Comparison of ENCODE assay signal across 11 cellular contexts in genomic region chr14:32102152-32102787, GRCh38. TPM values are rescaled to one million over a fixed set of nuclear protein-coding genes. Genes with fewer than 3 reads are reported as not detected.
A peak's percentile ranks its signal among the peaks of the same experiment; 100 is the strongest.
DNase-seq lines count a peak whose midpoint lies in the region; ATAC-seq, FAIRE-seq and TF ChIP-seq lines count a peak whose summit lies in the region.
"Had no signal": no experiment of that assay in that cellular context is flagged by ENCODE, and none has a peak within 500 bp of the region (broad histone marks: within the 10 kb centered on the region; RNA-seq: fewer than 3 reads in every experiment).

No MANE protein-coding gene starts in this region.

- H3K79me2 ChIP-seq in GM23248 (ENCODE audit: insufficient read depth), result peaks cover 100% of the 10 kb centered on the region

- TF ChIP-seq POLR2A in H54 (IDR thresholded peaks at IDR 0.05; ENCODE audit: low read depth, low read length), result no peak

- H3K27ac Mint-ChIP-seq in CD4-positive, CD25-positive, alpha-beta regulatory T cell, result peak overlapping the region; percentile 72 to 82 (median 77)
- H3K27ac Mint-ChIP-seq in activated CD4-positive, alpha-beta memory T cell treated with anti-CD3 and anti-CD28 coated beads, Interleukin-2, amount 10 ng/mL, durations not matched to agents 7 days and 5 days, result peak overlapping the region; percentile 65

- in situ Hi-C loops in GM23248 (cut with MboI), result no loop called here

- H3K9me3 Mint-ChIP-seq in CD4-positive, CD25-positive, alpha-beta regulatory T cell, result no peaks in the 10 kb centered on the region
- H3K9me3 Mint-ChIP-seq in activated CD4-positive, alpha-beta memory T cell treated with anti-CD3 and anti-CD28 coated beads, Interleukin-2, amount 10 ng/mL, durations not matched to agents 7 days and 5 days, result no peaks in the 10 kb centered on the region
- H3K9me3 Mint-ChIP-seq: neural crest cell had no signal

- peak overlapping the region; percentile 64 for H3K4me3 ChIP-seq in CD4-positive, CD25-positive, alpha-beta regulatory T cell (ENCODE audit: low read depth, low read length)
- H3K4me3 ChIP-seq in GM23248, result no peak overlapping the region

- no peaks in the 10 kb centered on the region for H3K9me2 ChIP-seq in GM23248 (ENCODE audit: insufficient read depth)

- no peaks in the 10 kb centered on the region for H3K9me3 ChIP-seq in CD4-positive, CD25-positive, alpha-beta regulatory T cell (ENCODE audit: control insufficient read depth in 2 of 2, low read length in 2 of 2)
- H3K9me3 ChIP-seq in GM23248 (ENCODE audit: low read depth), result no peaks in the 10 kb centered on the region

- CTCF ChIA-PET in activated CD4-positive, alpha-beta memory T cell treated with anti-CD3 and anti-CD28 coated beads, Interleukin-2, amount 10 ng/mL, durations not matched to agents 7 days and 5 days (lab: Charles Lee), result no interaction called here

- H3F3A ChIP-seq in GM23248 (ENCODE audit: insufficient read depth), result peaks cover 9% of the 10 kb centered on the region; the same call in 1 of the 2 replicates

- H3K36me3 ChIP-seq in CD4-positive, CD25-positive, alpha-beta regulatory T cell (ENCODE audit: control insufficient read depth, insufficient read depth, low read length), result no peaks in the 10 kb centered on the region
- peaks cover 6% of the 10 kb centered on the region; the same call in 1 of the 2 replicates for H3K36me3 ChIP-seq in GM23248 (ENCODE audit: low read depth)

- peak overlapping the region; percentile 26 to 77 (median 66) for H3K4me3 Mint-ChIP-seq in CD4-positive, CD25-positive, alpha-beta regulatory T cell
- no peak overlapping the region for H3K4me3 Mint-ChIP-seq in activated CD4-positive, alpha-beta memory T cell treated with anti-CD3 and anti-CD28 coated beads, Interleukin-2, amount 10 ng/mL, durations not matched to agents 7 days and 5 days
- H3K4me3 Mint-ChIP-seq: neural crest cell had no signal

- WGBS in GM23248 (ENCODE audit: low coverage in 1 of 2, low lambda C conversion rate in 2 of 2, missing lambda C conversion rate in 2 of 2), 2 experiments, result 97 to 100% methylated on average over 3 of the region's 3 CpGs

- no peak overlapping the region for H3K9ac ChIP-seq in GM23248

- no peak overlapping the region for H3K4me2 ChIP-seq in GM23248 (ENCODE audit: unreplicated experiment)

- no peaks in the 10 kb centered on the region for H3K36me3 Mint-ChIP-seq in CD4-positive, CD25-positive, alpha-beta regulatory T cell
- peaks cover 22% of the 10 kb centered on the region for H3K36me3 Mint-ChIP-seq in activated CD4-positive, alpha-beta memory T cell treated with anti-CD3 and anti-CD28 coated beads, Interleukin-2, amount 10 ng/mL, durations not matched to agents 7 days and 5 days (ENCODE audit: low read depth)

- H3K27me3 ChIP-seq in CD4-positive, CD25-positive, alpha-beta regulatory T cell (ENCODE audit: control insufficient read depth, insufficient read depth, low read length), result no peaks in the 10 kb centered on the region
- H3K27me3 ChIP-seq in GM23248 (replicated peaks; ENCODE audit: insufficient read depth), result no peaks in the 10 kb centered on the region

- DNase-seq in CD4-positive, CD25-positive, alpha-beta regulatory T cell, result peak in 2 of 3 donors; percentile 29 to 84
- DNase-seq in activated CD4-positive, alpha-beta memory T cell treated with anti-CD3 and anti-CD28 coated beads, Interleukin-2, amount 10 ng/mL, durations not matched to agents 7 days and 5 days, result peak; percentile 21
- DNase-seq in GM23248 (no peak), H54 (ENCODE audit: insufficient read length, low spot score) (no peak), D721Med (ENCODE audit: insufficient read length, low spot score) (no peak), anterior cingulate cortex (lab: John Stamatoyannopoulos, UW) (no peak)
- DNase-seq: OCI-M1 had no signal

- peaks cover 25 to 66% (median 41%) of the 10 kb centered on the region in 4 donors for H3K4me1 Mint-ChIP-seq in CD4-positive, CD25-positive, alpha-beta regulatory T cell
- peaks cover 26% of the 10 kb centered on the region for H3K4me1 Mint-ChIP-seq in activated CD4-positive, alpha-beta memory T cell treated with anti-CD3 and anti-CD28 coated beads, Interleukin-2, amount 10 ng/mL, durations not matched to agents 7 days and 5 days
- H3K4me1 Mint-ChIP-seq: neural crest cell had no signal

- POLR2A ChIA-PET in activated CD4-positive, alpha-beta memory T cell treated with anti-CD3 and anti-CD28 coated beads, Interleukin-2, amount 10 ng/mL, durations not matched to agents 7 days and 5 days (lab: Charles Lee), result interaction anchor here (1.5 to 1.9 kb wide), 3 partner anchors 17 to 164 kb away, joined by 4 to 13 read pairs (median 4); partner anchors contain the start of gene ARHGAP5

- no peak overlapping the region for H2AFZ ChIP-seq in GM23248

- FAIRE-seq in H54 (lab: Jason Lieb, UNC) (no peak), D721Med (lab: Jason Lieb, UNC) (no peak)

- H3K27me3 Mint-ChIP-seq in CD4-positive, CD25-positive, alpha-beta regulatory T cell, result no peaks in the 10 kb centered on the region
- no peaks in the 10 kb centered on the region for H3K27me3 Mint-ChIP-seq in activated CD4-positive, alpha-beta memory T cell treated with anti-CD3 and anti-CD28 coated beads, Interleukin-2, amount 10 ng/mL, durations not matched to agents 7 days and 5 days

- TF ChIP-seq CTCF in D721Med (IDR thresholded peaks at IDR 0.05; ENCODE audit: insufficient read depth, missing control alignments), result no peak

- peaks cover 6% of the 10 kb centered on the region; the same call in 1 of the 2 replicates for H4K20me1 ChIP-seq in GM23248 (ENCODE audit: insufficient read depth)

- ATAC-seq in CD4-positive, CD25-positive, alpha-beta regulatory T cell (ENCODE audit: low read depth in 2 of 2), result peak; percentile 91 to 95
- ATAC-seq in GM19328 (IDR thresholded peaks at IDR 0.05; ENCODE audit: unreplicated experiment) (peak; percentile 85), HG03045 (IDR thresholded peaks at IDR 0.05; ENCODE audit: unreplicated experiment) (peak; percentile 56)

- H3K4me1 ChIP-seq in CD4-positive, CD25-positive, alpha-beta regulatory T cell (ENCODE audit: control insufficient read depth, insufficient read depth, low read length, poor library complexity, severe bottlenecking), result peaks cover 30% of the 10 kb centered on the region
- H3K4me1 ChIP-seq in GM23248 (ENCODE audit: insufficient read depth), result peaks cover 7% of the 10 kb centered on the region

- H3K27ac ChIP-seq in CD4-positive, CD25-positive, alpha-beta regulatory T cell (ENCODE audit: insufficient read depth, low read length, poor library complexity, severe bottlenecking), result peak overlapping the region; percentile 34
- no peak overlapping the region for H3K27ac ChIP-seq in GM23248
- H3K27ac ChIP-seq: C4-2B had no signal

RNA-seq across cellular contexts. Expression of gene ARHGAP5, which starts 25.2 kb away (rescaled TPM):
- total RNA-seq in CD4-positive, CD25-positive, alpha-beta regulatory T cell, result 32.1 TPM
- 10 to 100 TPM; 25.2 to 38.4 (median 30.4) TPM for polyA plus RNA-seq in CD4-positive, CD25-positive, alpha-beta regulatory T cell
- total RNA-seq in activated CD4-positive, alpha-beta memory T cell treated with anti-CD3 and anti-CD28 coated beads, Interleukin-2, amount 10 ng/mL, durations not matched to agents 7 days and 5 days, result 10 to 100 TPM; 35.5 to 42.7 TPM
- 80.1 and 82.6 TPM in 2 replicates for total RNA-seq in GM23248 (2014; rRNA removed; shearing (Covaris generic))
- 34.6 and 34.9 TPM in 2 replicates for polyA plus RNA-seq in GM23248 (2016; fragmentation: Nextera tagmentation; extraction: Ambion mirVana)

Comparison
In these comparisons a context has a peak if more than half of its experiments do, and no peak if none do; other contexts are left out.
1. DNase-seq: peak in CD4-positive, CD25-positive, alpha-beta regulatory T cell (2 of 3) and activated CD4-positive, alpha-beta memory T cell treated with anti-CD3 and anti-CD28 coated beads, Interleukin-2, amount 10 ng/mL, durations not matched to agents 7 days and 5 days (single experiment); none in GM23248 (single experiment), H54 (single experiment), D721Med (single experiment) and anterior cingulate cortex (0 of 58).
2. Peak in every context shown above with its lines, with median percentiles within 50 percentile points of each other: ATAC-seq.